ENCODE assay signal across 15 cellular contexts in genomic region chr14:68774771-68775613, GRCh38. TPM values are rescaled to one million over a fixed set of nuclear protein-coding genes. Genes with fewer than 3 reads are reported as not detected.
A peak's percentile ranks its signal among the peaks of the same experiment; 100 is the strongest.
DNase-seq lines count a peak whose midpoint lies in the region; ATAC-seq, FAIRE-seq and TF ChIP-seq lines count a peak whose summit lies in the region.
"Had no signal": no experiment of that assay in that cellular context is flagged by ENCODE, and none has a peak within 500 bp of the region (broad histone marks: within the 10 kb centered on the region; RNA-seq: fewer than 3 reads in every experiment).

No MANE protein-coding gene starts in this region.

- no peak for TF ChIP-seq EP300 in SK-N-SH (IDR thresholded peaks at IDR 0.05; ENCODE audit: borderline replicate concordance in 1 of 2, low read depth in 1 of 2, low read length in 1 of 2)

- no peak overlapping the region for H3K27ac Mint-ChIP-seq in glutamatergic neuron (ENCODE audit: unreplicated experiment)
- H3K27ac Mint-ChIP-seq in T-helper 17 cell = no peak overlapping the region
- H3K27ac Mint-ChIP-seq: nephron progenitor cell had no signal

- peaks cover 1% of the 10 kb centered on the region for H3K9me3 Mint-ChIP-seq in glutamatergic neuron (ENCODE audit: unreplicated experiment)
- H3K9me3 Mint-ChIP-seq: activated naive CD4-positive, alpha-beta T cell treated with anti-CD3 and anti-CD28 coated beads, Interleukin-2, amount 50 U/mL, for 24 hours had no signal

- no peaks in the 10 kb centered on the region for H3K9me2 ChIP-seq in SK-N-SH

- WGBS in SK-N-SH (ENCODE audit: low lambda C conversion rate) = 90% methylated on average over 4 of the region's 4 CpGs

- peaks cover 0 to 5% of the 10 kb centered on the region in 2 experiments; a peak in 2 of 4 replicates for H3K4me1 ChIP-seq in SK-N-SH (ENCODE audit: control insufficient read depth in 1 of 2, insufficient read depth in 2 of 2, low read depth in 1 of 2, low read length in 1 of 2)
- H3K4me1 ChIP-seq: BE2C had no signal

- H3K4me1 Mint-ChIP-seq in glutamatergic neuron (ENCODE audit: low read depth, unreplicated experiment) (no peaks in the 10 kb centered on the region), T-helper 17 cell (peaks cover 53% of the 10 kb centered on the region)

- peak; percentile 53 for DNase-seq in activated CD8-positive, alpha-beta memory T cell treated with anti-CD3 and anti-CD28 coated beads for 24 hours
- no peak for DNase-seq in activated CD8-positive, alpha-beta memory T cell treated with anti-CD3 and anti-CD28 coated beads, Interleukin-2, amount 50 U/mL, for 4 hours
- DNase-seq in amniotic stem cell (lab: John Stamatoyannopoulos, UW) (peak; percentile 71), glutamatergic neuron (peak; percentile 1), urothelium cell line (ENCODE audit: low spot score) (no peak), SK-N-SH (no peak), T-helper 17 cell (no peak)
- DNase-seq: activated CD4-positive, CD25-positive, alpha-beta regulatory T cell; BE2C; NCI-H2081 treated with DMSO at 0.1 percent for 48 hours; nephron progenitor cell had no signal

- H3K36me3 ChIP-seq in SK-N-SH (replicated peaks in 1 of 2; ENCODE audit: control insufficient read depth in 1 of 2, insufficient read depth in 2 of 2, low read length in 1 of 2) = no peaks in the 10 kb centered on the region
- H3K36me3 ChIP-seq: BE2C had no signal

- TF ChIP-seq CTCF in glutamatergic neuron (IDR thresholded peaks at IDR 0.05; ENCODE audit: partially characterized antibody, unreplicated experiment) = no peak
- no peak for TF ChIP-seq CTCF in SK-N-SH (IDR thresholded peaks at IDR 0.05)

- FAIRE-seq in urothelium cell line (lab: Jason Lieb, UNC) = peak; percentile 62
- FAIRE-seq: islet of Langerhans had no signal

- POLR2A ChIA-PET in SK-N-SH (lab: Yijun Ruan, JAX) = interaction anchor here (0.5 kb wide), 1 partner anchor 146 kb away, joined by 3 read pairs; no protein-coding TSS in a partner anchor

- H3K9me3 ChIP-seq in SK-N-SH = no peaks in the 10 kb centered on the region
- peaks cover 3% of the 10 kb centered on the region for H3K9me3 ChIP-seq in T-helper 17 cell (ENCODE audit: control insufficient read depth, low read length, poor library complexity, severe bottlenecking)
- H3K9me3 ChIP-seq: BE2C had no signal

- no peak overlapping the region for H3K4me3 Mint-ChIP-seq in glutamatergic neuron (ENCODE audit: unreplicated experiment)
- no peak overlapping the region for H3K4me3 Mint-ChIP-seq in T-helper 17 cell
- H3K4me3 Mint-ChIP-seq: activated naive CD4-positive, alpha-beta T cell treated with anti-CD3 and anti-CD28 coated beads, Interleukin-2, amount 50 U/mL, for 24 hours; nephron progenitor cell had no signal

- no peak overlapping the region for H3K9ac ChIP-seq in SK-N-SH

- H3K4me3 ChIP-seq in SK-N-SH (ENCODE audit: low read depth in 2 of 2, low read length in 1 of 2) = no peak overlapping the region

- no peak overlapping the region for H2AFZ ChIP-seq in SK-N-SH (ENCODE audit: low read depth)

- H3K36me3 Mint-ChIP-seq in glutamatergic neuron (ENCODE audit: unreplicated experiment) = peaks cover 4% of the 10 kb centered on the region
- H3K36me3 Mint-ChIP-seq in T-helper 17 cell (ENCODE audit: low read depth) = no peaks in the 10 kb centered on the region

- TF ChIP-seq RAD21 in SK-N-SH (IDR thresholded peaks at IDR 0.05; ENCODE audit: low read length) = no peak

- H4K20me1 ChIP-seq in SK-N-SH (ENCODE audit: insufficient read depth) = no peaks in the 10 kb centered on the region

- CTCF ChIA-PET in SK-N-SH (lab: Yijun Ruan, JAX) = interaction anchor here (1.5 to 3.0 kb wide), 2 partner anchors 13 to 41 kb away, joined by 3 to 20 read pairs; no protein-coding TSS in a partner anchor

- H3K27me3 Mint-ChIP-seq in glutamatergic neuron (ENCODE audit: unreplicated experiment) (peaks cover 2% of the 10 kb centered on the region), T-helper 17 cell (no peaks in the 10 kb centered on the region)
- H3K27me3 Mint-ChIP-seq: activated naive CD4-positive, alpha-beta T cell treated with anti-CD3 and anti-CD28 coated beads, Interleukin-2, amount 50 U/mL, for 24 hours had no signal

- ATAC-seq in T-helper 17 cell (no peak), GM21423 (IDR thresholded peaks at IDR 0.05; ENCODE audit: unreplicated experiment) (no peak)
- ATAC-seq: Panc1 had no signal

- H3K4me2 ChIP-seq in SK-N-SH = no peak overlapping the region

- H3K27ac ChIP-seq in SK-N-SH (ENCODE audit: low read depth in 2 of 2, low read length in 1 of 2) = peak overlapping the region in 1 of 2 experiments; percentile 89; a peak in 2 of 4 replicates

- H3F3A ChIP-seq in SK-N-SH (replicated peaks; ENCODE audit: insufficient read depth) = peaks cover 23% of the 10 kb centered on the region

- H3K79me2 ChIP-seq in SK-N-SH (ENCODE audit: insufficient read depth) = no peaks in the 10 kb centered on the region

- H3K27me3 ChIP-seq in SK-N-SH (ENCODE audit: insufficient read depth) = no peaks in the 10 kb centered on the region
- H3K27me3 ChIP-seq: BE2C had no signal

TF ChIP-seq in SK-N-SH, 30 proteins besides CTCF, POLR2A, EP300 and RAD21 (continues in another document):
- no peak for TF ChIP-seq PBX3 (IDR thresholded peaks at IDR 0.05)
- TF ChIP-seq MXI1 (IDR thresholded peaks at IDR 0.05; ENCODE audit: low read depth, low read length) = no peak
- TF ChIP-seq ZBTB33 (IDR thresholded peaks at IDR 0.05; ENCODE audit: borderline replicate concordance, low read depth) = no peak
- TF ChIP-seq SMC3 (IDR thresholded peaks at IDR 0.05; ENCODE audit: low read depth, low read length) = no peak
- no peak for TF ChIP-seq RXRA (IDR thresholded peaks at IDR 0.05; ENCODE audit: borderline replicate concordance, low read depth)
- no peak for TF ChIP-seq EZH2phosphoT487 (IDR thresholded peaks at IDR 0.05; ENCODE audit: borderline replicate concordance, low read depth)
- no peak for TF ChIP-seq SIN3A (IDR thresholded peaks at IDR 0.05; ENCODE audit: borderline replicate concordance, low read depth, low read length)
- no peak for TF ChIP-seq YY1 (IDR thresholded peaks at IDR 0.05; ENCODE audit: low read depth)
- no peak for TF ChIP-seq FOSL2 (IDR thresholded peaks at IDR 0.05; ENCODE audit: borderline replicate concordance, low read depth)
- TF ChIP-seq USF1 (IDR thresholded peaks at IDR 0.05; ENCODE audit: borderline replicate concordance, low read depth) = no peak
- no peak for TF ChIP-seq POLR2AphosphoS5 (IDR thresholded peaks at IDR 0.05; ENCODE audit: low read depth, low read length)

RNA-seq across cellular contexts. Expression of gene ZFP36L1, which starts 17.9 kb away (rescaled TPM):
- total RNA-seq in glutamatergic neuron (ENCODE audit: unreplicated experiment) (2.7 TPM), T-helper 17 cell (100 to 1,000 TPM; 217 to 257 TPM)
- polyA plus RNA-seq in SK-N-SH (2012; rRNA removed) = 8.8 and 16.5 TPM in 2 replicates
- polyA plus RNA-seq in SK-N-SH (2012; cell fraction: cytosol; rRNA removed) = 8.1 and 13.9 TPM in 2 replicates
- polyA plus RNA-seq in SK-N-SH (2012; cell fraction: nucleus; rRNA removed) = 27.3 and 37.3 TPM in 2 replicates

Comparison
In these comparisons a context has a peak if more than half of its experiments do, and no peak if none do; other contexts are left out.
1. DNase-seq: peak in activated CD8-positive, alpha-beta memory T cell treated with anti-CD3 and anti-CD28 coated beads for 24 hours (single experiment), amniotic stem cell (single experiment) and glutamatergic neuron (single experiment); none in activated CD8-positive, alpha-beta memory T cell treated with anti-CD3 and anti-CD28 coated beads, Interleukin-2, amount 50 U/mL, for 4 hours (single experiment), urothelium cell line (single experiment), SK-N-SH (single experiment) and T-helper 17 cell (0 of 3).
2. RNA of gene ZFP36L1, which starts 17.9 kb away (total RNA-seq): 217 to 257 TPM in T-helper 17 cell; 2.7 TPM in glutamatergic neuron (single experiment); every median in the first group is over 10 times any median in the second.